In genomic region chr3:165624761-165625160, GRCh38 we compare ENCODE assay signal across 12 cellular contexts.
A peak's percentile ranks its signal among the peaks of the same experiment; 100 is the strongest.
DNase-seq lines count a peak whose midpoint lies in the region; ATAC-seq and TF ChIP-seq lines count a peak whose summit lies in the region.
"Had no signal": no experiment of that assay in that cellular context is flagged by ENCODE, and none has a peak within 500 bp of the region (broad histone marks: within the 10 kb centered on the region; RNA-seq: fewer than 3 reads in every experiment).

No MANE protein-coding gene starts in this region.

- H3K4me1 Mint-ChIP-seq in CD8-positive, alpha-beta T cell (ENCODE audit: low read depth): no peaks in the 10 kb centered on the region
- no peaks in the 10 kb centered on the region for H3K4me1 Mint-ChIP-seq in T-helper 2 cell treated with Interferon-gamma antibody and Interleukin-4, amounts not matched to agents 5 μg/mL and 100 μg/mL, for 36 hours (ENCODE audit: low read depth)
- H3K4me1 Mint-ChIP-seq: activated naive CD8-positive, alpha-beta T cell treated with anti-CD3 and anti-CD28 coated beads, Interleukin-2, amount 50 U/mL, for 24 hours had no signal

- no peaks in the 10 kb centered on the region for H3K4me1 ChIP-seq in KMS-11 (ENCODE audit: low read depth, poor library complexity, severe bottlenecking)
- H3K4me1 ChIP-seq in CD8-positive, alpha-beta T cell (ENCODE audit: insufficient read depth, low read length): no peaks in the 10 kb centered on the region

- no peak overlapping the region for H2AFZ ChIP-seq in KMS-11 (ENCODE audit: low read depth)

- H3K36me3 Mint-ChIP-seq in CD8-positive, alpha-beta T cell: no peaks in the 10 kb centered on the region
- H3K36me3 Mint-ChIP-seq in T-helper 2 cell treated with Interferon-gamma antibody and Interleukin-4, amounts not matched to agents 5 μg/mL and 100 μg/mL, for 36 hours (ENCODE audit: low read depth): no peaks in the 10 kb centered on the region

- H3K9me3 ChIP-seq in CD8-positive, alpha-beta T cell (ENCODE audit: low read length): no peaks in the 10 kb centered on the region

- no peak overlapping the region for H3K27ac Mint-ChIP-seq in CD8-positive, alpha-beta T cell
- no peak overlapping the region for H3K27ac Mint-ChIP-seq in T-helper 2 cell treated with Interferon-gamma antibody and Interleukin-4, amounts not matched to agents 5 μg/mL and 100 μg/mL, for 36 hours
- H3K27ac Mint-ChIP-seq: activated CD8-positive, alpha-beta T cell treated with anti-CD3 and anti-CD28 coated beads for 36 hours; activated naive CD8-positive, alpha-beta T cell treated with anti-CD3 and anti-CD28 coated beads, Interleukin-2, amount 50 U/mL, for 24 hours had no signal

- no peaks in the 10 kb centered on the region for H3K27me3 ChIP-seq in KMS-11 (ENCODE audit: insufficient read depth, low read depth)
- no peaks in the 10 kb centered on the region for H3K27me3 ChIP-seq in CD8-positive, alpha-beta T cell (ENCODE audit: insufficient read depth, low read length)

- H3K9me3 Mint-ChIP-seq in CD8-positive, alpha-beta T cell: peaks cover 22% of the 10 kb centered on the region
- H3K9me3 Mint-ChIP-seq in T-helper 2 cell treated with Interferon-gamma antibody and Interleukin-4, amounts not matched to agents 5 μg/mL and 100 μg/mL, for 36 hours: peaks cover 17% of the 10 kb centered on the region

- no peaks in the 10 kb centered on the region for H3K36me3 ChIP-seq in KMS-11 (ENCODE audit: insufficient read depth)
- H3K36me3 ChIP-seq in CD8-positive, alpha-beta T cell (ENCODE audit: insufficient read depth, low read length): no peaks in the 10 kb centered on the region

- peak; percentile 3 for DNase-seq in ELF-1 (ENCODE audit: low read depth, low spot score)
- DNase-seq in astrocyte of the cerebellum (ENCODE audit: low read depth): no peak
- no peak for DNase-seq in left colon
- no peak for DNase-seq in CD8-positive, alpha-beta T cell
- DNase-seq in ecto neural progenitor cell (ENCODE audit: low spot score): no peak
- no peak for DNase-seq in T-helper 2 cell treated with Interferon-gamma antibody and Interleukin-4, amounts not matched to agents 5 μg/mL and 100 μg/mL, for 36 hours (ENCODE audit: low spot score)
- DNase-seq in DMS79 treated with DMSO at 0.1 percent for 48 hours (lab: John Stamatoyannopoulos, UW): no peak
- DNase-seq: activated CD8-positive, alpha-beta T cell treated with anti-CD3 and anti-CD28 coated beads for 36 hours; activated naive CD8-positive, alpha-beta T cell treated with anti-CD3 and anti-CD28 coated beads, Interleukin-2, amount 50 U/mL, for 24 hours; trophoblast cell had no signal

- no peak overlapping the region for H3K4me3 Mint-ChIP-seq in CD8-positive, alpha-beta T cell
- no peak overlapping the region for H3K4me3 Mint-ChIP-seq in T-helper 2 cell treated with Interferon-gamma antibody and Interleukin-4, amounts not matched to agents 5 μg/mL and 100 μg/mL, for 36 hours
- H3K4me3 Mint-ChIP-seq: activated CD8-positive, alpha-beta T cell treated with anti-CD3 and anti-CD28 coated beads for 36 hours; activated naive CD8-positive, alpha-beta T cell treated with anti-CD3 and anti-CD28 coated beads, Interleukin-2, amount 50 U/mL, for 24 hours had no signal

- ATAC-seq in left colon: peak; percentile 55
- ATAC-seq in CD8-positive, alpha-beta T cell: no peak
- ATAC-seq: activated CD8-positive, alpha-beta T cell treated with anti-CD3 and anti-CD28 coated beads for 36 hours; activated naive CD8-positive, alpha-beta T cell treated with anti-CD3 and anti-CD28 coated beads, Interleukin-2, amount 50 U/mL, for 24 hours; left lobe of liver had no signal

- H3K4me2 ChIP-seq in KMS-11: no peak overlapping the region

- H3K4me3 ChIP-seq in KMS-11 (IDR thresholded peaks at IDR 0.05; ENCODE audit: insufficient read depth, low read depth, low read length): no peak overlapping the region
- H3K4me3 ChIP-seq in astrocyte of the cerebellum (ENCODE audit: low read depth, low read length): no peak overlapping the region
- no peak overlapping the region for H3K4me3 ChIP-seq in CD8-positive, alpha-beta T cell (ENCODE audit: low read depth, low read length)

- H3K27ac ChIP-seq in KMS-11: no peak overlapping the region
- no peak overlapping the region for H3K27ac ChIP-seq in CD8-positive, alpha-beta T cell (ENCODE audit: low read depth, low read length)

- TF ChIP-seq CTCF in KMS-11 (conservative IDR thresholded peaks at IDR 0.05; ENCODE audit: low read depth, low read length) (peak; percentile 75), astrocyte of the cerebellum (IDR thresholded peaks at IDR 0.05; ENCODE audit: low read depth, low read length, missing control alignments) (peak; percentile 35)
- no peak for TF ChIP-seq CTCF in CD8-positive, alpha-beta T cell (IDR thresholded peaks at IDR 0.05)

- in situ Hi-C loops in astrocyte of the cerebellum (cut with HindIII; ENCODE audit: low sequenced_read_pairs): no loop called here

- intact Hi-C loops in left colon (cut with DNase I, micrococcal nuclease): no loop called here
- intact Hi-C loops in CD8-positive, alpha-beta T cell (cut with DNase I, micrococcal nuclease): no loop called here

- no peak overlapping the region for H3K9ac ChIP-seq in KMS-11

- POLR2A ChIA-PET in CD8-positive, alpha-beta T cell (lab: Charles Lee): no interaction called here

- H4K20me1 ChIP-seq in KMS-11 (ENCODE audit: insufficient read depth): no peaks in the 10 kb centered on the region

- no peaks in the 10 kb centered on the region for H3K79me2 ChIP-seq in KMS-11 (ENCODE audit: insufficient read depth, low read depth)

- H3K27me3 Mint-ChIP-seq in CD8-positive, alpha-beta T cell (ENCODE audit: low read depth): no peaks in the 10 kb centered on the region
- H3K27me3 Mint-ChIP-seq in T-helper 2 cell treated with Interferon-gamma antibody and Interleukin-4, amounts not matched to agents 5 μg/mL and 100 μg/mL, for 36 hours (ENCODE audit: low read depth): no peaks in the 10 kb centered on the region
- H3K27me3 Mint-ChIP-seq: activated CD8-positive, alpha-beta T cell treated with anti-CD3 and anti-CD28 coated beads for 36 hours; activated naive CD8-positive, alpha-beta T cell treated with anti-CD3 and anti-CD28 coated beads, Interleukin-2, amount 50 U/mL, for 24 hours had no signal

- CTCF ChIA-PET in CD8-positive, alpha-beta T cell (lab: Charles Lee): no interaction called here
